Comparison of ENCODE assay signal across 8 cellular contexts in genomic region chr10:31961264-31961663, GRCh38. TPM values are rescaled to one million over a fixed set of nuclear protein-coding genes. Genes with fewer than 3 reads are reported as not detected.
A peak's percentile ranks its signal among the peaks of the same experiment; 100 is the strongest.
DNase-seq lines count a peak whose midpoint lies in the region; ATAC-seq lines count a peak whose summit lies in the region.

No MANE protein-coding gene starts in this region.

- H3K4me3 ChIP-seq in mesenchymal stem cell (ENCODE audit: insufficient read depth in 1 of 2, low read depth in 1 of 2, low read length in 2 of 2), result peak overlapping the region in 1 of 2 experiments; percentile 11

- 81% methylated on average over 4 of the region's 4 CpGs for WGBS in mesenchymal stem cell

- H3K14ac ChIP-seq in mesenchymal stem cell (ENCODE audit: low read length in 2 of 2), result no peak overlapping the region

- H3K23ac ChIP-seq in mesenchymal stem cell (ENCODE audit: low read length in 2 of 2), result no peak overlapping the region

- DNase-seq in GF-D8 (lab: John Stamatoyannopoulos, UW) (peak; percentile 89), LHCN-M2 (ENCODE audit: low read depth) (peak; percentile 31), RPMI7951 (ENCODE audit: low read depth) (peak; percentile 90), mesenchymal stem cell (no peak), left lobe of liver (ENCODE audit: low spot score) (no peak), EL (no peak), posterior vena cava (ENCODE audit: low spot score) (no peak)

- H2BK12ac ChIP-seq in mesenchymal stem cell (ENCODE audit: low read length in 2 of 2), result no peak overlapping the region

- no peak overlapping the region for H4K91ac ChIP-seq in mesenchymal stem cell (ENCODE audit: low read length)

- no peaks in the 10 kb centered on the region for H3K79me1 ChIP-seq in mesenchymal stem cell (replicated peaks; ENCODE audit: low read length, poor library complexity, severe bottlenecking)

- no peak overlapping the region for H3K18ac ChIP-seq in mesenchymal stem cell (ENCODE audit: low read depth in 1 of 2, low read length in 2 of 2)

- no peaks in the 10 kb centered on the region for H3K27me3 ChIP-seq in mesenchymal stem cell (ENCODE audit: control insufficient read depth in 1 of 2, insufficient read depth in 1 of 2, low read length in 2 of 2)

- no peaks in the 10 kb centered on the region for H3K9me3 ChIP-seq in mesenchymal stem cell (ENCODE audit: control insufficient read depth, low read length)

- no peak overlapping the region for H2BK15ac ChIP-seq in mesenchymal stem cell (ENCODE audit: low read depth, poor library complexity, severe bottlenecking)

- no peak overlapping the region for H2AFZ ChIP-seq in mesenchymal stem cell (ENCODE audit: low read depth, low read length)

- no peak overlapping the region for H4K8ac ChIP-seq in mesenchymal stem cell (ENCODE audit: low read length)

- H2BK5ac ChIP-seq in mesenchymal stem cell (ENCODE audit: low read depth, low read length, poor library complexity, severe bottlenecking), result no peak overlapping the region

- H2AK5ac ChIP-seq in mesenchymal stem cell (ENCODE audit: low read length, severe bottlenecking), result no peak overlapping the region

- intact Hi-C loops in posterior vena cava (cut with DNase I), result no loop called here

- no peak overlapping the region for H3K4ac ChIP-seq in mesenchymal stem cell (ENCODE audit: low read depth in 1 of 2, low read length in 2 of 2)

- no peak overlapping the region for H2BK120ac ChIP-seq in mesenchymal stem cell (ENCODE audit: low read depth, low read length)

- ATAC-seq in left lobe of liver, result no peak
- ATAC-seq in esophagus mucosa, result no peak

- peaks cover 3% of the 10 kb centered on the region for H3K4me1 ChIP-seq in mesenchymal stem cell (ENCODE audit: control insufficient read depth, insufficient read depth, low read depth, low read length)

- peak overlapping the region; percentile 38 for H3K9ac ChIP-seq in mesenchymal stem cell (ENCODE audit: low read length)

- no peaks in the 10 kb centered on the region for H3K36me3 ChIP-seq in mesenchymal stem cell (ENCODE audit: control insufficient read depth in 1 of 2, insufficient read depth in 2 of 2, low read depth in 1 of 2, low read length in 2 of 2)

- H3K27ac ChIP-seq in mesenchymal stem cell (ENCODE audit: low read length, poor library complexity, severe bottlenecking), result no peak overlapping the region

- H3K4me2 ChIP-seq in mesenchymal stem cell (ENCODE audit: low read length, poor library complexity, severe bottlenecking), result no peak overlapping the region

RNA-seq across cellular contexts. Expression of gene ARHGAP12, which starts 32.6 kb away (rescaled TPM):
- total RNA-seq in LHCN-M2 (2014; rRNA removed), result 43.5 and 49.8 TPM in 2 replicates
- 7.7 TPM for polyA plus RNA-seq in LHCN-M2 (2012)
- total RNA-seq in RPMI7951 (2014; rRNA removed; shearing (Covaris generic)), result 47.9 and 61.4 TPM in 2 replicates
- polyA plus RNA-seq in mesenchymal stem cell (2013, experiment 1 of 2), result 20.8 TPM
- polyA plus RNA-seq in mesenchymal stem cell (2013, experiment 2 of 2), result 20.0 TPM
- 11.3 TPM for total RNA-seq in left lobe of liver
- 10 to 100 TPM; 27.6 to 32.6 TPM for total RNA-seq in posterior vena cava
- 11.2 TPM for total RNA-seq in esophagus mucosa

Comparison
In these comparisons a context has a peak if more than half of its experiments do, and no peak if none do; other contexts are left out.
1. DNase-seq: peak in GF-D8 (single experiment), LHCN-M2 (single experiment) and RPMI7951 (single experiment); none in mesenchymal stem cell (single experiment), left lobe of liver (single experiment), EL (single experiment) and posterior vena cava (single experiment).